Comparison of ENCODE assay signal across 17 cellular contexts in genomic region chr3:14980689-14981088, GRCh38. TPM values are rescaled to one million over a fixed set of nuclear protein-coding genes. Genes with fewer than 3 reads are reported as not detected.
DNase-seq lines count a peak whose midpoint lies in the region; ATAC-seq and TF ChIP-seq lines count a peak whose summit lies in the region.
"Had no signal": no experiment of that assay in that cellular context is flagged by ENCODE, and none has a peak within 500 bp of the region (broad histone marks: within the 10 kb centered on the region; RNA-seq: fewer than 3 reads in every experiment).

No MANE protein-coding gene starts in this region.

- H3K9me3 ChIP-seq in upper lobe of right lung, result no peaks in the 10 kb centered on the region

- H3K36me3 Mint-ChIP-seq in progenitor cell of endocrine pancreas (ENCODE audit: insufficient read depth), result peaks cover 19% of the 10 kb centered on the region

- ATAC-seq in GM19397 (IDR thresholded peaks at IDR 0.05; ENCODE audit: unreplicated experiment), result peak; percentile 66
- ATAC-seq in upper lobe of right lung, result peak; percentile 59
- no peak for ATAC-seq in HG02840 (IDR thresholded peaks at IDR 0.05; ENCODE audit: low FRiP score, unreplicated experiment)
- ATAC-seq in HG02798 (IDR thresholded peaks at IDR 0.05; ENCODE audit: poor library complexity, unreplicated experiment), result no peak

- H3K27ac Mint-ChIP-seq in progenitor cell of endocrine pancreas, result no peak overlapping the region
- H3K27ac Mint-ChIP-seq: stimulated activated naive CD8-positive, alpha-beta T cell treated with anti-CD3 and anti-CD28 coated beads, Interleukin-15, Interleukin-2, amounts not matched to agents 100 ng/mL and 50 ng/mL, for 24 hours had no signal

- H3K4me3 ChIP-seq in HL-60 (replicated peaks; ENCODE audit: insufficient read depth, low read length) (no peak overlapping the region), upper lobe of right lung (no peak overlapping the region)
- H3K4me3 ChIP-seq: coronary artery, left ventricle myocardium inferior had no signal

- H3K36me3 ChIP-seq in upper lobe of right lung, result no peaks in the 10 kb centered on the region
- H3K36me3 ChIP-seq: left ventricle myocardium inferior had no signal

- intact Hi-C loops in upper lobe of right lung (cut with DNase I), result no loop called here

- H3K27me3 Mint-ChIP-seq in progenitor cell of endocrine pancreas, result no peaks in the 10 kb centered on the region
- H3K27me3 Mint-ChIP-seq: CD4-positive, alpha-beta memory T cell; stimulated activated naive CD8-positive, alpha-beta T cell treated with anti-CD3 and anti-CD28 coated beads, Interleukin-15, Interleukin-2, amounts not matched to agents 100 ng/mL and 50 ng/mL, for 24 hours had no signal

- DNase-seq in HL-60 (ENCODE audit: low read depth in 1 of 2, low spot score in 1 of 2), result peak in 1 of 2 experiments; percentile 53
- peak; percentile 46 for DNase-seq in SKM-1 treated with dmso at 0.1 percent for 144 hours (lab: John Stamatoyannopoulos, UW; ENCODE audit: unreplicated experiment)
- no peak for DNase-seq in upper lobe of right lung
- DNase-seq in progenitor cell of endocrine pancreas (ENCODE audit: low spot score, unreplicated experiment), result no peak
- DNase-seq: activated CD4-positive, alpha-beta T cell treated with anti-CD3 and anti-CD28 coated beads, Interleukin-2, amount 50 U/mL, for 1 hour; CD4-positive, alpha-beta memory T cell; GDM1; hippocampal formation; left ventricle myocardium inferior; NCI-H1092; NCI-H2171; nephron progenitor cell had no signal

- no peak for TF ChIP-seq CTCF in HL-60 (IDR thresholded peaks at IDR 0.05; ENCODE audit: insufficient read depth, low read length)
- TF ChIP-seq CTCF in upper lobe of right lung (IDR thresholded peaks at IDR 0.05), result no peak
- TF ChIP-seq CTCF in progenitor cell of endocrine pancreas (IDR thresholded peaks at IDR 0.05; ENCODE audit: unreplicated experiment), result no peak

- H3K4me1 Mint-ChIP-seq in progenitor cell of endocrine pancreas (ENCODE audit: low read depth), result no peaks in the 10 kb centered on the region

- peaks cover 17% of the 10 kb centered on the region for H3K4me1 ChIP-seq in upper lobe of right lung

- peaks cover 8% of the 10 kb centered on the region for H3K9me3 Mint-ChIP-seq in progenitor cell of endocrine pancreas (ENCODE audit: low read depth)
- H3K9me3 Mint-ChIP-seq: stimulated activated naive CD8-positive, alpha-beta T cell treated with anti-CD3 and anti-CD28 coated beads, Interleukin-15, Interleukin-2, amounts not matched to agents 100 ng/mL and 50 ng/mL, for 24 hours had no signal

- no peak overlapping the region for H3K4me3 Mint-ChIP-seq in progenitor cell of endocrine pancreas (ENCODE audit: low read depth)
- H3K4me3 Mint-ChIP-seq: CD4-positive, alpha-beta memory T cell; nephron progenitor cell; stimulated activated naive CD8-positive, alpha-beta T cell treated with anti-CD3 and anti-CD28 coated beads, Interleukin-15, Interleukin-2, amounts not matched to agents 100 ng/mL and 50 ng/mL, for 24 hours had no signal

- H3K27me3 ChIP-seq in HL-60 (ENCODE audit: insufficient read depth, poor library complexity, severe bottlenecking) (no peaks in the 10 kb centered on the region), upper lobe of right lung (no peaks in the 10 kb centered on the region)

- peak overlapping the region; percentile 39 for H3K27ac ChIP-seq in HL-60 (replicated peaks)
- H3K27ac ChIP-seq in upper lobe of right lung, result no peak overlapping the region
- H3K27ac ChIP-seq: coronary artery, left ventricle myocardium inferior had no signal

RNA-seq across cellular contexts. Expression of gene NR2C2, which starts 33.3 kb away (rescaled TPM):
- total RNA-seq in upper lobe of right lung, result 52.5 TPM
- 56.0 and 58.8 TPM in 2 replicates for total RNA-seq in progenitor cell of endocrine pancreas

Comparison
In these comparisons a context has a peak if more than half of its experiments do, and no peak if none do; other contexts are left out.
1. ATAC-seq: peak in GM19397 (single experiment) and upper lobe of right lung (single experiment); none in HG02840 (single experiment) and HG02798 (single experiment).